Comparison of ENCODE assay signal across 17 cellular contexts in genomic region chr19:58209577-58209976, GRCh38.
DNase-seq lines count a peak whose midpoint lies in the region; ATAC-seq and TF ChIP-seq lines count a peak whose summit lies in the region.
"Had no signal": no experiment of that assay in that cellular context is flagged by ENCODE, and none has a peak within 500 bp of the region (broad histone marks: within the 10 kb centered on the region; RNA-seq: fewer than 3 reads in every experiment).

No MANE protein-coding gene starts in this region.

- H3K27me3 ChIP-seq in BLaER1 treated with 17β-estradiol and CSF1 and Interleukin-3, amounts not matched to agents 10 nM and 100 nM, result peaks cover 0 to 4% (median 0%) of the 10 kb centered on the region in 11 experiments; a peak in 1 of 22 replicates
- no peaks in the 10 kb centered on the region for H3K27me3 ChIP-seq in mucosa of stomach (ENCODE audit: control insufficient read depth, insufficient read depth, low read length)
- no peaks in the 10 kb centered on the region for H3K27me3 ChIP-seq in stomach smooth muscle (ENCODE audit: control insufficient read depth in 1 of 2, insufficient read depth in 2 of 2, low read length in 2 of 2)

- H3K4me2 ChIP-seq in BLaER1 treated with 17β-estradiol and CSF1 and Interleukin-3, amounts not matched to agents 10 nM and 100 nM, result no peak overlapping the region
- H3K4me2 ChIP-seq: GM23338 had no signal

- H3K4me1 ChIP-seq in BLaER1 treated with 17β-estradiol and CSF1 and Interleukin-3, amounts not matched to agents 10 nM and 100 nM, result no peaks in the 10 kb centered on the region
- no peaks in the 10 kb centered on the region for H3K4me1 ChIP-seq in mucosa of stomach (ENCODE audit: control insufficient read depth, insufficient read depth, low read length)
- H3K4me1 ChIP-seq in stomach smooth muscle (ENCODE audit: control insufficient read depth, insufficient read depth, low read length), result no peaks in the 10 kb centered on the region

- no peak overlapping the region for H3K9ac ChIP-seq in BLaER1 treated with 17β-estradiol and CSF1 and Interleukin-3, amounts not matched to agents 10 nM and 100 nM
- H3K9ac ChIP-seq in mucosa of stomach (ENCODE audit: low read length) (no peak overlapping the region), stomach smooth muscle (ENCODE audit: low read length in 2 of 2) (no peak overlapping the region)

- H3K27ac Mint-ChIP-seq in activated T-cell treated with anti-CD3 and anti-CD28 coated beads, Interleukin-2, amount 50 U/mL, for 24 hours, result no peak overlapping the region
- H3K27ac Mint-ChIP-seq: CD4-positive, alpha-beta T cell; GM23338 had no signal

- peaks cover 91% of the 10 kb centered on the region for H3K9me3 Mint-ChIP-seq in activated T-cell treated with anti-CD3 and anti-CD28 coated beads, Interleukin-2, amount 50 U/mL, for 24 hours

- no peak for DNase-seq in coronary artery (ENCODE audit: low spot score)
- DNase-seq in activated T-cell treated with anti-CD3 and anti-CD28 coated beads, Interleukin-2, amount 50 U/mL, for 24 hours, result no peak
- DNase-seq in SKM-1 (lab: John Stamatoyannopoulos, UW; ENCODE audit: unreplicated experiment), result no peak
- DNase-seq: 8988T; AML-193; C1 segment of cervical spinal cord; CD4-positive, alpha-beta T cell; DMS153; DMS79 treated with DMSO at 0.1 percent for 48 hours; EL; H7; IMR-90 had no signal

- TF ChIP-seq CTCF in coronary artery (IDR thresholded peaks at IDR 0.05), result no peak

- H3K36me3 Mint-ChIP-seq in activated T-cell treated with anti-CD3 and anti-CD28 coated beads, Interleukin-2, amount 50 U/mL, for 24 hours (ENCODE audit: low read depth), result peaks cover 100% of the 10 kb centered on the region

- H3K9me3 ChIP-seq in BLaER1 treated with 17β-estradiol and CSF1 and Interleukin-3, amounts not matched to agents 10 nM and 100 nM (replicated peaks in 1 of 11), result peaks cover 100% of the 10 kb centered on the region in 11 experiments
- H3K9me3 ChIP-seq in mucosa of stomach (ENCODE audit: control insufficient read depth, low read length), result peaks cover 96% of the 10 kb centered on the region
- H3K9me3 ChIP-seq in stomach smooth muscle (ENCODE audit: control insufficient read depth in 2 of 2, low read length in 2 of 2), result peaks cover 72 to 98% of the 10 kb centered on the region in 2 donors

- no peak overlapping the region for H3K4me3 Mint-ChIP-seq in activated T-cell treated with anti-CD3 and anti-CD28 coated beads, Interleukin-2, amount 50 U/mL, for 24 hours
- H3K4me3 Mint-ChIP-seq: CD4-positive, alpha-beta T cell; GM23338 had no signal

- ATAC-seq in GM19452 (IDR thresholded peaks at IDR 0.05; ENCODE audit: unreplicated experiment), result no peak
- ATAC-seq: GM23338 had no signal

- H3K27ac ChIP-seq in BLaER1 treated with 17β-estradiol and CSF1 and Interleukin-3, amounts not matched to agents 10 nM and 100 nM, result no peak overlapping the region
- H3K27ac ChIP-seq in coronary artery (no peak overlapping the region), stomach smooth muscle (ENCODE audit: low read length) (no peak overlapping the region)

- H3K4me1 Mint-ChIP-seq in activated T-cell treated with anti-CD3 and anti-CD28 coated beads, Interleukin-2, amount 50 U/mL, for 24 hours (ENCODE audit: low read depth), result no peaks in the 10 kb centered on the region
- H3K4me1 Mint-ChIP-seq: GM23338 had no signal

- peaks cover 98 to 100% (median 100%) of the 10 kb centered on the region in 11 experiments for H3K36me3 ChIP-seq in BLaER1 treated with 17β-estradiol and CSF1 and Interleukin-3, amounts not matched to agents 10 nM and 100 nM
- H3K36me3 ChIP-seq in mucosa of stomach (ENCODE audit: control insufficient read depth, insufficient read depth, low read length) (peaks cover 55% of the 10 kb centered on the region), stomach smooth muscle (ENCODE audit: control insufficient read depth in 2 of 2, insufficient read depth in 2 of 2, low read length in 2 of 2) (peaks cover 81 to 82% of the 10 kb centered on the region in 2 donors)

- H3K4me3 ChIP-seq in BLaER1 treated with 17β-estradiol and CSF1 and Interleukin-3, amounts not matched to agents 10 nM and 100 nM, result peak overlapping the region in 9 of 10 experiments; percentile 15 to 59 (median 31); a peak in 16 of 20 replicates
- H3K4me3 ChIP-seq in coronary artery (peak overlapping the region; percentile 46), mucosa of stomach (ENCODE audit: low read length) (peak overlapping the region; percentile 14), stomach smooth muscle (ENCODE audit: low read length in 2 of 2) (peak overlapping the region; percentile 8 to 29)
- H3K4me3 ChIP-seq: GM23338 had no signal

- no peaks in the 10 kb centered on the region; a peak in 1 of 22 replicates for H4K20me1 ChIP-seq in BLaER1 treated with 17β-estradiol and CSF1 and Interleukin-3, amounts not matched to agents 10 nM and 100 nM

- H3K27me3 Mint-ChIP-seq in activated T-cell treated with anti-CD3 and anti-CD28 coated beads, Interleukin-2, amount 50 U/mL, for 24 hours, result no peaks in the 10 kb centered on the region
- H3K27me3 Mint-ChIP-seq: CD4-positive, alpha-beta T cell had no signal
